In the genomic region with DNA sequence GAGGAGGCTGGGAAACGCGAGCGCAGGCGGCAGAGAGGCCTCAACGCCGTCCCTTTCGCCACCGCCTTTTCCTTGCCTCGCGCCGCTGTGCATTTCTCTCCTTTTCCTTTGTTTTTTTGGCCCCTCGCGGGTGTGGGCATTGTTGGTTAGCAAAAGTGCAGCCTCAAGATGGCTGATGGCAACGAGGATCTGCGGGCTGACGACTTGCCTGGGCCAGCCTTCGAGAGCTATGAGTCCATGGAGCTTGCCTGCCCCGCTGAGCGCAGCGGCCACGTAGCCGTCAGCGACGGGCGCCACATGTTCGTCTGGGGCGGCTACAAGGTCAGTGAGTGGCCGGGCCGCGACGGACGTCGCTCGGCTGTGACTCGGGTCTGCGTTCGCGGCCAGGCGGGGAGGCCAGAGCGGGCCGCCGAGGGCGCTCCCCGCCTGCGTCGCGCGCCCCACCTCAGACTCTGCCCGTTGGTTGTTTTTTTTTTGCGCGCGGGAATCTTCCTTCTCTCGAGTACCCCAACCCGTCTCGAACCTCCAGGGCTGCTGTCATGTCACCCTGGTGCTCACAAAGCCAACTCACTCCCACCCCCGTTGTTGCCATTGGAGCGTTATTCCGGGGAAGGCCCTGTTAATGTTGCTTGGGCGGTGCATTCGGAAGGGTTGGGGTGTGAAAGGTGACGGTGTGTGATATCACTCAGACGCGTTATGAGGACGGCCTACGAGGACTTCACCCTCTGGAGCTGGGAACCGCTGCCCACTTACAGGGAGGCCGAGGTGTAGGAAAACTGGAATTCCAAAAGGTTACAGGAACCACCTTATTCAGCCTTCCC, we compare ENCODE assay signal across 8 cellular contexts. TPM values are rescaled to one million over a fixed set of nuclear protein-coding genes. Genes with fewer than 3 reads are reported as not detected.
A peak's percentile ranks its signal among the peaks of the same experiment; 100 is the strongest.
DNase-seq lines count a peak whose midpoint lies in the region; ATAC-seq and TF ChIP-seq lines count a peak whose summit lies in the region.

No MANE protein-coding gene starts in this region.

- H3K4me1 ChIP-seq in right cardiac atrium (ENCODE audit: control insufficient read depth, insufficient read depth, low read length), result peaks cover 4% of the 10 kb centered on the region
- H3K4me1 ChIP-seq in vagina, result peaks cover 39% of the 10 kb centered on the region

- H3K4me3 ChIP-seq in right cardiac atrium (ENCODE audit: low read length) (peak overlapping the region; percentile 90), vagina (peak overlapping the region; percentile 88 to 99)

- no peak for TF ChIP-seq POLR2A in vagina (IDR thresholded peaks at IDR 0.05)

- H3K27ac ChIP-seq in right cardiac atrium (ENCODE audit: low read length) (peak overlapping the region; percentile 94), vagina (peak overlapping the region; percentile 98)

- peaks cover 0 to 8% of the 10 kb centered on the region in 2 donors for H3K36me3 ChIP-seq in vagina

- no peaks in the 10 kb centered on the region for H3K27me3 ChIP-seq in right cardiac atrium (ENCODE audit: control insufficient read depth, insufficient read depth)
- no peaks in the 10 kb centered on the region for H3K27me3 ChIP-seq in vagina

- under 1% methylated on average over 67 of the region's 67 CpGs for WGBS in right cardiac atrium

- peak; percentile 30 for ATAC-seq in GM21423 (IDR thresholded peaks at IDR 0.05; ENCODE audit: unreplicated experiment)
- ATAC-seq in right cardiac atrium, result peak; percentile 56 to 60

- intact Hi-C loops in right cardiac atrium (cut with DNase I), result loop anchor here in 2 of 4 donors (10.0 kb wide), 1 partner anchor 134 kb away; the partner anchor contains the start of gene DNAAF2 (in 2 of the 2)
- intact Hi-C loops in vagina (cut with DNase I), result loop anchor here (5.0 kb wide), 1 partner anchor 136 kb away; no protein-coding TSS in a partner anchor

- no peak for TF ChIP-seq CTCF in vagina (IDR thresholded peaks at IDR 0.05)

- H3K9me3 ChIP-seq in right cardiac atrium (ENCODE audit: control insufficient read depth, low read length) (no peaks in the 10 kb centered on the region), vagina (no peaks in the 10 kb centered on the region)

- peak; percentile 72 for DNase-seq in DMS53 (lab: John Stamatoyannopoulos, UW)
- DNase-seq in HUDEP-2 (lab: John Stamatoyannopoulos, UW; ENCODE audit: unreplicated experiment in 76 of 76), result peak in 66 of 76 experiments; percentile 8 to 74 (median 46)
- peak; percentile 28 to 70 (median 60) for DNase-seq in T-helper 1 cell
- peak; percentile 64 for DNase-seq in amniotic epithelial cell (ENCODE audit: low read depth)
- peak; percentile 46 to 85 (median 74) for DNase-seq in right cardiac atrium
- DNase-seq in renal cortical epithelial cell (ENCODE audit: low read depth), result peak; percentile 69
- DNase-seq in vagina (ENCODE audit: extremely low spot score in 2 of 2), result no peak

RNA-seq across cellular contexts. Expression of gene KLHDC2, which starts 0.6 kb away (rescaled TPM):
- total RNA-seq in right cardiac atrium, result 10 to 100 TPM; 71.5 to 91.9 (median 74.1) TPM
- 77.3 TPM for polyA plus RNA-seq in right cardiac atrium
- 45.5 and 78.1 TPM in 2 replicates for total RNA-seq in renal cortical epithelial cell
- 77.8 TPM for total RNA-seq in vagina

Comparison
In these comparisons a context has a peak if more than half of its experiments do, and no peak if none do; other contexts are left out.
1. DNase-seq: peak in DMS53 (single experiment), HUDEP-2 (66 of 76), T-helper 1 cell (5 of 5), amniotic epithelial cell (single experiment), right cardiac atrium (3 of 3) and renal cortical epithelial cell (single experiment); none in vagina (0 of 2).